ENCODE assay signal across 9 cellular contexts in the genomic region with DNA sequence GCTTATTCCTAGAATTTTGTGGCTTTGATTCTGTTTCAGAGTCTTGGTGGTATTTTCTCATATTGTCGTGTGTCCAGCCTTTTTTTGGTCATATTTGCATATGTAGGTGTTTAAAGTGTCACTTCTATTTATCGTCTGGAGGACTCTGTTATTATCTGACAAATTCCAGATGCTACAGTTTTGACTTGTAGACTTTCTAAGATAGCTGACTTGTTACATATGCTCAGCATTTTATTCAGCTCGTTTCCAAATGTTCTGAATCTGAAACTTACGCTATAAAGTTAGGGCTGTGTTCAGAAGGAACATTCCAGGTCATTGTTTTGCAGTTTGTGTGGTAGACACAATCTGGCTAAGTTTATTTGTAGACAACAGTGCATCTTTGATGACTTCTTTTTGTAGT. TPM values are rescaled to one million over a fixed set of nuclear protein-coding genes. Genes with fewer than 3 reads are reported as not detected.
DNase-seq lines count a peak whose midpoint lies in the region; ATAC-seq and TF ChIP-seq lines count a peak whose summit lies in the region.
"Had no signal": no experiment of that assay in that cellular context is flagged by ENCODE, and none has a peak within 500 bp of the region (broad histone marks: within the 10 kb centered on the region; RNA-seq: fewer than 3 reads in every experiment).

No MANE protein-coding gene starts in this region.

- peaks cover 24% of the 10 kb centered on the region for H3K4me1 ChIP-seq in effector memory CD4-positive, alpha-beta T cell (ENCODE audit: control insufficient read depth, insufficient read depth, low read length, poor library complexity, severe bottlenecking)

- no peaks in the 10 kb centered on the region for H3K9me2 ChIP-seq in neural cell (ENCODE audit: insufficient read depth, low read length)

- H3F3A ChIP-seq in neural cell (ENCODE audit: insufficient read depth, low read length, poor library complexity, severe bottlenecking): no peaks in the 10 kb centered on the region

- TF ChIP-seq CTCF in CD14-positive monocyte (IDR thresholded peaks at IDR 0.05) (no peak), NB4 (IDR thresholded peaks at IDR 0.05; ENCODE audit: low read depth, low read length) (no peak), neural cell (IDR thresholded peaks at IDR 0.05; ENCODE audit: poor library complexity, severe bottlenecking) (no peak)

- intact Hi-C loops in CD14-positive monocyte (cut with micrococcal nuclease): loop anchor here in 1 of 2 donors (5.0 to 10.0 kb wide), 2 partner anchors 54 to 151 kb away; a partner anchor contains a TSS

- no peak overlapping the region for H2AFZ ChIP-seq in neural cell (ENCODE audit: low read depth, low read length)

- H3K4me1 Mint-ChIP-seq in CD14-positive monocyte: peaks cover 37% of the 10 kb centered on the region

- H3K4me3 ChIP-seq in NB4 (ENCODE audit: low read depth, low read length): peak overlapping the region; percentile 99
- H3K4me3 ChIP-seq in effector memory CD4-positive, alpha-beta T cell (ENCODE audit: insufficient read depth, low read depth, low read length, poor library complexity, severe bottlenecking): peak overlapping the region; percentile 96
- peak overlapping the region; percentile 88 for H3K4me3 ChIP-seq in neural cell (ENCODE audit: low read length)

- DNase-seq in CD14-positive monocyte (ENCODE audit: low spot score) (no peak), NB4 (ENCODE audit: low read depth) (no peak), NAMALWA (ENCODE audit: low spot score) (no peak)
- DNase-seq in effector memory CD4-positive, alpha-beta T cell: no peak
- DNase-seq: NCI-H345 had no signal

- H3K27me3 ChIP-seq in effector memory CD4-positive, alpha-beta T cell (replicated peaks; ENCODE audit: control insufficient read depth, insufficient read depth, low read length, poor library complexity, severe bottlenecking): no peaks in the 10 kb centered on the region
- no peaks in the 10 kb centered on the region for H3K27me3 ChIP-seq in neural cell (ENCODE audit: insufficient read depth, low read depth, low read length)

- H3K27me3 Mint-ChIP-seq in CD14-positive monocyte (ENCODE audit: low read depth in 3 of 3): peaks cover 0 to 2% (median 0%) of the 10 kb centered on the region in 3 donors

- peak overlapping the region; percentile 98 for H3K4me2 ChIP-seq in neural cell (ENCODE audit: low read length)

- H3K36me3 ChIP-seq in effector memory CD4-positive, alpha-beta T cell (ENCODE audit: control insufficient read depth, insufficient read depth, low read length): peaks cover 10% of the 10 kb centered on the region
- peaks cover 4% of the 10 kb centered on the region for H3K36me3 ChIP-seq in neural cell (ENCODE audit: insufficient read depth, low read length)

- no peaks in the 10 kb centered on the region for H3K9me3 ChIP-seq in effector memory CD4-positive, alpha-beta T cell (ENCODE audit: control insufficient read depth, low read length)
- H3K9me3 ChIP-seq in neural cell (ENCODE audit: low read length): no peaks in the 10 kb centered on the region

- peaks cover 64% of the 10 kb centered on the region for H3K79me2 ChIP-seq in neural cell (replicated peaks; ENCODE audit: insufficient read depth, low read length)

- TF ChIP-seq RAD21 in neural cell (conservative IDR thresholded peaks at IDR 0.05): no peak

- peak overlapping the region in 4 of 7 donors; percentile 42 to 82 (median 66) for H3K27ac Mint-ChIP-seq in CD14-positive monocyte

- TF ChIP-seq POLR2A in NB4 (IDR thresholded peaks at IDR 0.05; ENCODE audit: extremely low read depth, insufficient read length): no peak
- no peak for TF ChIP-seq POLR2A in GM18505 (IDR thresholded peaks at IDR 0.05; ENCODE audit: borderline replicate concordance, extremely low read depth, insufficient read depth, insufficient read length)

- H3K9me3 Mint-ChIP-seq in CD14-positive monocyte: peaks cover 0 to 1% (median 0%) of the 10 kb centered on the region in 7 donors

- TF ChIP-seq EP300 in neural cell (conservative IDR thresholded peaks at IDR 0.05; ENCODE audit: poor library complexity, severe bottlenecking): no peak

- ATAC-seq in GM21381 (IDR thresholded peaks at IDR 0.05; ENCODE audit: unreplicated experiment) (no peak), HG02642 (IDR thresholded peaks at IDR 0.05; ENCODE audit: poor library complexity, unreplicated experiment) (no peak), GM18505 (IDR thresholded peaks at IDR 0.05; ENCODE audit: unreplicated experiment) (no peak)

- peaks cover 31 to 37% of the 10 kb centered on the region in 2 donors for H3K36me3 Mint-ChIP-seq in CD14-positive monocyte

- peak overlapping the region in 1 of 2 donors; percentile 48 for H3K4me3 Mint-ChIP-seq in CD14-positive monocyte

- H4K20me1 ChIP-seq in neural cell (ENCODE audit: insufficient read depth): peaks cover 10% of the 10 kb centered on the region

- H3K9ac ChIP-seq in neural cell (ENCODE audit: low read length): peak overlapping the region; percentile 20

- H3K27ac ChIP-seq in effector memory CD4-positive, alpha-beta T cell (ENCODE audit: insufficient read depth, low read length, poor library complexity, severe bottlenecking): no peak overlapping the region
- H3K27ac ChIP-seq in neural cell (ENCODE audit: low read length): no peak overlapping the region

TF ChIP-seq in neural cell, 6 proteins besides CTCF, POLR2A, EP300 and RAD21:
- TF ChIP-seq POLR2AphosphoS5 (IDR thresholded peaks at IDR 0.05): no peak
- no peak for TF ChIP-seq TAF1 (IDR thresholded peaks at IDR 0.05; ENCODE audit: low read depth)
- no peak for TF ChIP-seq SMC3 (conservative IDR thresholded peaks at IDR 0.05; ENCODE audit: poor library complexity)
- TF ChIP-seq, protein P1, sequence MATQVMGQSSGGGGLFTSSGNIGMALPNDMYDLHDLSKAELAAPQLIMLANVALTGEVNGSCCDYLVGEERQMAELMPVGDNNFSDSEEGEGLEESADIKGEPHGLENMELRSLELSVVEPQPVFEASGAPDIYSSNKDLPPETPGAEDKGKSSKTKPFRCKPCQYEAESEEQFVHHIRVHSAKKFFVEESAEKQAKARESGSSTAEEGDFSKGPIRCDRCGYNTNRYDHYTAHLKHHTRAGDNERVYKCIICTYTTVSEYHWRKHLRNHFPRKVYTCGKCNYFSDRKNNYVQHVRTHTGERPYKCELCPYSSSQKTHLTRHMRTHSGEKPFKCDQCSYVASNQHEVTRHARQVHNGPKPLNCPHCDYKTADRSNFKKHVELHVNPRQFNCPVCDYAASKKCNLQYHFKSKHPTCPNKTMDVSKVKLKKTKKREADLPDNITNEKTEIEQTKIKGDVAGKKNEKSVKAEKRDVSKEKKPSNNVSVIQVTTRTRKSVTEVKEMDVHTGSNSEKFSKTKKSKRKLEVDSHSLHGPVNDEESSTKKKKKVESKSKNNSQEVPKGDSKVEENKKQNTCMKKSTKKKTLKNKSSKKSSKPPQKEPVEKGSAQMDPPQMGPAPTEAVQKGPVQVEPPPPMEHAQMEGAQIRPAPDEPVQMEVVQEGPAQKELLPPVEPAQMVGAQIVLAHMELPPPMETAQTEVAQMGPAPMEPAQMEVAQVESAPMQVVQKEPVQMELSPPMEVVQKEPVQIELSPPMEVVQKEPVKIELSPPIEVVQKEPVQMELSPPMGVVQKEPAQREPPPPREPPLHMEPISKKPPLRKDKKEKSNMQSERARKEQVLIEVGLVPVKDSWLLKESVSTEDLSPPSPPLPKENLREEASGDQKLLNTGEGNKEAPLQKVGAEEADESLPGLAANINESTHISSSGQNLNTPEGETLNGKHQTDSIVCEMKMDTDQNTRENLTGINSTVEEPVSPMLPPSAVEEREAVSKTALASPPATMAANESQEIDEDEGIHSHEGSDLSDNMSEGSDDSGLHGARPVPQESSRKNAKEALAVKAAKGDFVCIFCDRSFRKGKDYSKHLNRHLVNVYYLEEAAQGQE (IDR thresholded peaks at IDR 0.05; ENCODE audit: borderline replicate concordance): no peak
- TF ChIP-seq EZH2 (IDR thresholded peaks at IDR 0.05; ENCODE audit: borderline replicate concordance, insufficient read depth, low read length, poor library complexity, severe bottlenecking): no peak
- no peak for TF ChIP-seq MXI1 (conservative IDR thresholded peaks at IDR 0.05; ENCODE audit: poor library complexity, severe bottlenecking)

RNA-seq across cellular contexts. Expression of a gene that starts 1.9 kb away (rescaled TPM):
- polyA plus RNA-seq in CD14-positive monocyte (10 to 100 TPM; 18.7 to 25.4 TPM), neural cell (53.0 and 65.5 TPM in 2 replicates)
- 131 and 136 TPM in 2 replicates for polyA minus RNA-seq in neural cell
